In genomic region chr11:85534806-85535205, GRCh38 we compare ENCODE assay signal across 7 cellular contexts.
"Had no signal": no experiment of that assay in that cellular context is flagged by ENCODE, and none has a peak within 500 bp of the region (broad histone marks: within the 10 kb centered on the region; RNA-seq: fewer than 3 reads in every experiment).

No MANE protein-coding gene starts in this region.

- H3K4me2 ChIP-seq: KMS-11 had no signal

- H3K9ac ChIP-seq: KMS-11 had no signal

- H3K27ac ChIP-seq: HL-60, KMS-11 had no signal

- FAIRE-seq: HepG2, HTR-8/SVneo had no signal

- DNase-seq: IMR-90, KBM-7, KG1 had no signal

- ATAC-seq: HepG2 had no signal
